1 cellular context compared by ENCODE assay signal in the genomic region with DNA sequence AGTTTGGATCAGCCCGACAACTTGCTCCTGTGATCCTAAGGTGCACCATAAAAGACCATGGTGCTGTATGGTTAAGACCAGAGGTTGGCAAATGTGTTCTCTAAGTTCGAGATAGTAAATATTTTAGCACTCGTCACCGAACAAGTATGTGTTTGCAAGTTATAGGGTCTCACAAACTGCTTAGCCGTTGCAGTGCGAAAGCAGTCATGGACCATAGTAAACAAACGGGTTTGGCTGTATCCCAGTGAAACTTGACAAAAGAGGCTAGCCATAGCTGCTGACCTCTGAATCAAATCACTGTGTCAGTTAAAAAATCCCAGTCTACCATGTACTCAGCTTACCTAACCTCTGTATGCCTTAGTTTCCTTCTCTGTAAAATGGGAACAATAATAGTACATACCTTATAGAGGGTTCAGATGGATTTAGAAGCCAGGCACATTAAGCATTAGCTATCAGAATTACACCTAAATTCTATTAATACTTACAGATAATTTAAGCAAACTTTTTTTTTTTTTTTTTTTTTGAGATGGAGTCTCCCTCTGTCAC.
A peak's percentile ranks its signal among the peaks of the same experiment; 100 is the strongest.
TF ChIP-seq lines count a peak whose summit lies in the region.

No MANE protein-coding gene starts in this region.

TF ChIP-seq in H1, 55 proteins besides CTCF, POLR2A, EP300 and RAD21:
- TF ChIP-seq HDAC2 (IDR thresholded peaks at IDR 0.05; ENCODE audit: borderline replicate concordance in 1 of 2, low read depth in 2 of 2, low read length in 2 of 2), result no peak
- TF ChIP-seq NANOG (IDR thresholded peaks at IDR 0.05; ENCODE audit: insufficient read depth, low read depth, low read length, poor library complexity, severe bottlenecking), result no peak
- TF ChIP-seq, protein P1, sequence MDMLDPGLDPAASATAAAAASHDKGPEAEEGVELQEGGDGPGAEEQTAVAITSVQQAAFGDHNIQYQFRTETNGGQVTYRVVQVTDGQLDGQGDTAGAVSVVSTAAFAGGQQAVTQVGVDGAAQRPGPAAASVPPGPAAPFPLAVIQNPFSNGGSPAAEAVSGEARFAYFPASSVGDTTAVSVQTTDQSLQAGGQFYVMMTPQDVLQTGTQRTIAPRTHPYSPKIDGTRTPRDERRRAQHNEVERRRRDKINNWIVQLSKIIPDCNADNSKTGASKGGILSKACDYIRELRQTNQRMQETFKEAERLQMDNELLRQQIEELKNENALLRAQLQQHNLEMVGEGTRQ (IDR thresholded peaks at IDR 0.05; ENCODE audit: low read length), result no peak
- TF ChIP-seq KDM5A (IDR thresholded peaks at IDR 0.05; ENCODE audit: low read length), result no peak
- TF ChIP-seq POLR2AphosphoS5 (IDR thresholded peaks at IDR 0.05; ENCODE audit: low read depth, low read length), result peak; percentile 51; the same call in 1 of the 2 replicates
- no peak for TF ChIP-seq CBX5 (IDR thresholded peaks at IDR 0.05; ENCODE audit: low read depth, low read length)
- no peak for TF ChIP-seq SP1 (IDR thresholded peaks at IDR 0.05; ENCODE audit: low read depth, low read length)
- TF ChIP-seq SP2 (IDR thresholded peaks at IDR 0.05; ENCODE audit: low read length), result no peak
- TF ChIP-seq KDM1A (IDR thresholded peaks at IDR 0.05; ENCODE audit: borderline replicate concordance, low read length), result 0 out of 2 replicates have a peak, but pooled peaks have one; percentile 17
- TF ChIP-seq, protein P2, sequence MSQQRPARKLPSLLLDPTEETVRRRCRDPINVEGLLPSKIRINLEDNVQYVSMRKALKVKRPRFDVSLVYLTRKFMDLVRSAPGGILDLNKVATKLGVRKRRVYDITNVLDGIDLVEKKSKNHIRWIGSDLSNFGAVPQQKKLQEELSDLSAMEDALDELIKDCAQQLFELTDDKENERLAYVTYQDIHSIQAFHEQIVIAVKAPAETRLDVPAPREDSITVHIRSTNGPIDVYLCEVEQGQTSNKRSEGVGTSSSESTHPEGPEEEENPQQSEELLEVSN (IDR thresholded peaks at IDR 0.05), result no peak
- TF ChIP-seq RNF2 (IDR thresholded peaks at IDR 0.05; ENCODE audit: borderline replicate concordance, low read depth, low read length, missing control alignments, poor library complexity, severe bottlenecking), result no peak
TF ChIP-seq in H1: peak in this region for 2.
